Comparison of ENCODE assay signal across 18 cellular contexts in genomic region chr16:12519986-12520385, GRCh38.
"Had no signal": no experiment of that assay in that cellular context is flagged by ENCODE, and none has a peak within 500 bp of the region (broad histone marks: within the 10 kb centered on the region; RNA-seq: fewer than 3 reads in every experiment).

No MANE protein-coding gene starts in this region.

- H3K27ac ChIP-seq: sigmoid colon, testis, upper lobe of left lung had no signal

- H3K9me3 ChIP-seq: sigmoid colon, testis, upper lobe of left lung had no signal

- H3K4me3 ChIP-seq: sigmoid colon, smooth muscle cell, testis, upper lobe of left lung had no signal

- ATAC-seq: left lobe of liver; naive thymus-derived CD4-positive, alpha-beta T cell; stimulated activated naive B cell treated with anti-CD40 and anti-IgM and Interleukin-4, amounts not matched to agents 10 μg/mL and 1 μg/mL and 100 μg/mL, for 72 hours; WTC11 had no signal

- H3K4me2 ChIP-seq: smooth muscle cell had no signal

- H3K4me1 ChIP-seq: sigmoid colon, testis, upper lobe of left lung had no signal

- H3K27me3 ChIP-seq: sigmoid colon, testis, upper lobe of left lung had no signal

- DNase-seq: activated gamma-delta T cell treated with Interleukin-2 at 50 U/mL for 16 hours; activated T-cell treated with anti-CD3 and anti-CD28 coated beads, Interleukin-2, amount 50 U/mL, for 1 hour; aorta; caudate nucleus; effector CD8-positive, alpha-beta T cell; erythroblast; foreskin fibroblast; kidney; naive thymus-derived CD4-positive, alpha-beta T cell; retina; sigmoid colon; stimulated activated CD4-positive, alpha-beta T cell treated with anti-CD3 and anti-CD28 coated beads, Interleukin-15, amount 100 ng/mL, for 24 hours; stimulated activated naive B cell treated with anti-CD40 and anti-IgM and Interleukin-4, amounts not matched to agents 10 μg/mL and 1 μg/mL and 100 μg/mL, for 72 hours; testis; upper lobe of left lung had no signal
